8 cellular contexts compared by ENCODE assay signal in genomic region chr12:62603811-62604098, GRCh38.
DNase-seq lines count a peak whose midpoint lies in the region; ATAC-seq and TF ChIP-seq lines count a peak whose summit lies in the region.

No MANE protein-coding gene starts in this region.

- no peak for DNase-seq in SJSA1 (ENCODE audit: low read depth in 1 of 2, low spot score in 2 of 2)
- DNase-seq in fibroblast of lung (ENCODE audit: low read depth in 2 of 2), result no peak
- no peak for DNase-seq in prostate gland (ENCODE audit: low spot score)
- DNase-seq in activated CD4-positive, CD25-positive, alpha-beta regulatory T cell (lab: John Stamatoyannopoulos, UW), result no peak
- no peak for DNase-seq in NCI-H526 treated with DMSO at 0.1 percent for 48 hours (lab: John Stamatoyannopoulos, UW)

- H3K27me3 ChIP-seq in SJSA1 (replicated peaks) (no peaks in the 10 kb centered on the region), fibroblast of lung (ENCODE audit: control insufficient read depth, insufficient read depth, low read length) (no peaks in the 10 kb centered on the region), prostate gland (replicated peaks; ENCODE audit: insufficient read depth) (no peaks in the 10 kb centered on the region)

- intact Hi-C loops in prostate gland (cut with DNase I), result loop anchor here (5.0 kb wide), 1 partner anchor 189 kb away; no protein-coding TSS in a partner anchor

- H3K9me3 ChIP-seq in ES-I3 (ENCODE audit: control insufficient read depth, insufficient read depth, low read length) (no peaks in the 10 kb centered on the region), SJSA1 (replicated peaks) (no peaks in the 10 kb centered on the region), fibroblast of lung (ENCODE audit: control insufficient read depth, insufficient read depth, low read depth, low read length) (no peaks in the 10 kb centered on the region), prostate gland (no peaks in the 10 kb centered on the region)

- no peak overlapping the region for H2AFZ ChIP-seq in fibroblast of lung (ENCODE audit: low read length)

- H3K4me1 ChIP-seq in ES-I3 (ENCODE audit: insufficient read depth, low read length) (peaks cover 19% of the 10 kb centered on the region; the same call in 1 of the 2 replicates), SJSA1 (replicated peaks) (peaks cover 20% of the 10 kb centered on the region), fibroblast of lung (ENCODE audit: control insufficient read depth, extremely low read depth, insufficient read depth, low read length) (peaks cover 2% of the 10 kb centered on the region), prostate gland (replicated peaks) (no peaks in the 10 kb centered on the region)

- 0% methylated on average over 14 of the region's 14 CpGs for WGBS in prostate gland

- peak overlapping the region; percentile 88 for H3K9ac ChIP-seq in ES-I3 (ENCODE audit: low read depth, low read length)
- peak overlapping the region; percentile 100 for H3K9ac ChIP-seq in fibroblast of lung (ENCODE audit: insufficient read depth, low read length)

- no peak for TF ChIP-seq POLR2A in prostate gland (IDR thresholded peaks at IDR 0.05)

- H3K27ac ChIP-seq in SJSA1, result peak overlapping the region; percentile 100
- peak overlapping the region; percentile 100 for H3K27ac ChIP-seq in fibroblast of lung (ENCODE audit: insufficient read depth, low read length)
- peak overlapping the region; percentile 99 for H3K27ac ChIP-seq in prostate gland

- no peak for ATAC-seq in GM18858 (IDR thresholded peaks at IDR 0.05; ENCODE audit: unreplicated experiment)
- no peak for ATAC-seq in GM18907 (IDR thresholded peaks at IDR 0.05; ENCODE audit: unreplicated experiment)

- H3K4me2 ChIP-seq in fibroblast of lung (ENCODE audit: extremely low read depth, insufficient read depth, low read length), result peak overlapping the region; percentile 62

- H3K4me3 ChIP-seq in SJSA1 (peak overlapping the region; percentile 85), fibroblast of lung (replicated peaks in 1 of 4; ENCODE audit: control extremely low read depth in 1 of 4, insufficient read depth in 1 of 4, low read depth in 3 of 4, low read length in 4 of 4) (peak overlapping the region; percentile 85 to 99 (median 93)), prostate gland (peak overlapping the region; percentile 63 to 85)

- H4K20me1 ChIP-seq in fibroblast of lung (ENCODE audit: control insufficient read depth, extremely low read depth, insufficient read depth, low read length), result no peaks in the 10 kb centered on the region

- H3K79me2 ChIP-seq in fibroblast of lung (ENCODE audit: control insufficient read depth, insufficient read depth, low read length), result peaks cover 57% of the 10 kb centered on the region

- TF ChIP-seq CTCF in fibroblast of lung (conservative IDR thresholded peaks at IDR 0.05 in 1 of 2, IDR thresholded peaks at IDR 0.05 in 1 of 2; ENCODE audit: low read depth in 1 of 2, low read length in 2 of 2) (no peak), prostate gland (IDR thresholded peaks at IDR 0.05) (no peak)

- no peaks in the 10 kb centered on the region for H3K36me3 ChIP-seq in ES-I3 (ENCODE audit: insufficient read depth, low read length)
- H3K36me3 ChIP-seq in SJSA1, result peaks cover 49% of the 10 kb centered on the region
- H3K36me3 ChIP-seq in fibroblast of lung (ENCODE audit: control insufficient read depth, insufficient read depth, low read length), result peaks cover 1% of the 10 kb centered on the region
- H3K36me3 ChIP-seq in prostate gland, result no peaks in the 10 kb centered on the region
